In the genomic region with DNA sequence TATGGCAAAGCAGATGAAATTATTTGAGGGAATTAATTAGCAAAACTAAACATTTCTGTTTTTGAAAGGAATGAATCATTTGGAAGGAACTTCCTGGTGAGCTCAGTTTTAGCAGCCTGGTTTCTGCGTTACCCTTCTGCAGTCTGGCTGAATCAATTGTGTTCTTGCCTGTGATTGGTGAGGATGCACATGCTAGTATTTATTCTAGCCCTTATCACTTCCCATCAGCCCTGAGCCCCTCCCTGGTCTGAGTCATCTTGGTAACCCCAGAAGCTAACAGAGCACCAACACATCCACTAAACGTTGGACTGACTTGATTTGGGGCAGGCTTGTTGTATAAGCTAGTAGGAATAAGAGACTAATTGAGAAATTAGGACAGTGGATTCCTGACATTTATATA, we compare ENCODE assay signal across 8 cellular contexts. TPM values are rescaled to one million over a fixed set of nuclear protein-coding genes. Genes with fewer than 3 reads are reported as not detected.
DNase-seq lines count a peak whose midpoint lies in the region; ATAC-seq and TF ChIP-seq lines count a peak whose summit lies in the region.

No MANE protein-coding gene starts in this region.

- no peak overlapping the region for H2AFZ ChIP-seq in H9 (ENCODE audit: low read length)

- H3K27ac ChIP-seq in skin epidermis (peak overlapping the region in 13 of 21 experiments; percentile 29 to 77 (median 62)), H9 (ENCODE audit: insufficient read length, low read depth, low read length) (no peak overlapping the region)

- H3K27me3 Mint-ChIP-seq in Calu3 (ENCODE audit: unreplicated experiment) (no peaks in the 10 kb centered on the region), H9 (ENCODE audit: low read depth) (no peaks in the 10 kb centered on the region)
- no peaks in the 10 kb centered on the region for H3K27me3 Mint-ChIP-seq in activated T-cell treated with anti-CD3 and anti-CD28 coated beads, Interleukin-2, amount 50 U/mL, for 4 hours (ENCODE audit: low read depth)

- no peak overlapping the region for H4K91ac ChIP-seq in H9 (ENCODE audit: insufficient read length, low read depth, low read length)

- in situ Hi-C loops in GM13977 (cut with MboI; ENCODE audit: low pct_unique_long_range_greater_than_20kb, low sequenced_read_pairs, unreplicated experiment), result no loop called here

- no peak overlapping the region for H2BK120ac ChIP-seq in H9 (ENCODE audit: low read depth, low read length, poor library complexity, severe bottlenecking)

- peak overlapping the region; percentile 46 for H3K4me3 Mint-ChIP-seq in Calu3 (ENCODE audit: low read depth, unreplicated experiment)
- H3K4me3 Mint-ChIP-seq in activated T-cell treated with anti-CD3 and anti-CD28 coated beads, Interleukin-2, amount 50 U/mL, for 4 hours, result no peak overlapping the region
- H3K4me3 Mint-ChIP-seq in H9, result no peak overlapping the region

- no peaks in the 10 kb centered on the region for H4K20me1 ChIP-seq in H9 (ENCODE audit: control insufficient read depth, insufficient read depth, insufficient read length)

- no peak overlapping the region for H3K14ac ChIP-seq in H9 (ENCODE audit: insufficient read depth, low read length)

- DNase-seq in Calu3 (peak; percentile 79), M059J (ENCODE audit: low read depth) (peak; percentile 100), fibroblast of villous mesenchyme (ENCODE audit: low read depth) (peak; percentile 96), H9 (no peak), GM13977 (ENCODE audit: low spot score) (no peak)
- DNase-seq in activated T-cell treated with anti-CD3 and anti-CD28 coated beads, Interleukin-2, amount 50 U/mL, for 4 hours, result peak; percentile 19

- no CpG with 5 or more reads among the region's 2 CpGs for WGBS in H9 (ENCODE audit: extremely low coverage, insufficient read length, low lambda C conversion rate)

- CTCF ChIA-PET in Calu3 (lab: Charles Lee), result interaction anchor here (0.7 to 1.2 kb wide), 5 partner anchors 9 to 76 kb away, joined by 3 to 6 read pairs (median 4); no protein-coding TSS in a partner anchor

- no peak overlapping the region for H2BK15ac ChIP-seq in H9 (ENCODE audit: low read depth, low read length)

- H2AK5ac ChIP-seq in H9 (ENCODE audit: insufficient read length, low read length), result no peak overlapping the region

- H3K4ac ChIP-seq in H9 (ENCODE audit: low read depth, low read length), result no peak overlapping the region

- H3K23me2 ChIP-seq in H9 (ENCODE audit: insufficient read length, low read depth, low read length, poor library complexity, severe bottlenecking), result no peaks in the 10 kb centered on the region

- H3K27ac Mint-ChIP-seq in Calu3 (ENCODE audit: unreplicated experiment) (peak overlapping the region; percentile 93), H9 (no peak overlapping the region)

- peaks cover 39% of the 10 kb centered on the region for H3K36me3 Mint-ChIP-seq in Calu3 (ENCODE audit: insufficient read depth, unreplicated experiment)
- no peaks in the 10 kb centered on the region for H3K36me3 Mint-ChIP-seq in activated T-cell treated with anti-CD3 and anti-CD28 coated beads, Interleukin-2, amount 50 U/mL, for 4 hours (ENCODE audit: insufficient read depth)
- H3K36me3 Mint-ChIP-seq in H9 (ENCODE audit: insufficient read depth in 1 of 3, low read depth in 3 of 3), result peaks cover 2 to 23% (median 14%) of the 10 kb centered on the region in 3 experiments; a peak in 6 of 7 replicates

- no peak overlapping the region for H2BK20ac ChIP-seq in H9 (ENCODE audit: low read depth, low read length, poor library complexity, severe bottlenecking)

- no peaks in the 10 kb centered on the region for H3K9me3 ChIP-seq in H9 (ENCODE audit: control insufficient read depth, low read depth, low read length)

- no peak overlapping the region for H3T11ph ChIP-seq in H9 (ENCODE audit: low read length)

- H2BK12ac ChIP-seq in H9 (ENCODE audit: insufficient read length, low read depth, low read length), result no peak overlapping the region

- H3K9ac ChIP-seq in H9 (ENCODE audit: extremely low read depth, insufficient read length, low read length), result no peak overlapping the region

- H3K79me2 ChIP-seq in H9 (ENCODE audit: insufficient read depth, low read length), result peaks cover 14% of the 10 kb centered on the region; the same call in 1 of the 2 replicates

- H3K27me3 ChIP-seq in H9 (ENCODE audit: insufficient read depth, low read length), result no peaks in the 10 kb centered on the region

- H3K79me1 ChIP-seq in H9 (ENCODE audit: insufficient read depth, low read depth, low read length, poor library complexity, severe bottlenecking), result peaks cover 7% of the 10 kb centered on the region

- H3K4me2 ChIP-seq in H9 (ENCODE audit: insufficient read depth, insufficient read length, low read length), result no peak overlapping the region

- intact Hi-C loops in Calu3 (cut with micrococcal nuclease; ENCODE audit: unreplicated experiment), result loop anchor here (5.0 kb wide), 1 partner anchor 58 kb away; no protein-coding TSS in a partner anchor

- H2BK5ac ChIP-seq in H9 (ENCODE audit: insufficient read length, low read length), result no peak overlapping the region

- H3K9me3 Mint-ChIP-seq in Calu3 (ENCODE audit: low read depth, unreplicated experiment), result no peaks in the 10 kb centered on the region
- H3K9me3 Mint-ChIP-seq in activated T-cell treated with anti-CD3 and anti-CD28 coated beads, Interleukin-2, amount 50 U/mL, for 4 hours, result no peaks in the 10 kb centered on the region
- H3K9me3 Mint-ChIP-seq in H9, result no peaks in the 10 kb centered on the region

- no peak overlapping the region for H4K8ac ChIP-seq in H9 (replicated peaks; ENCODE audit: insufficient read length, low read depth, low read length)

- H3K56ac ChIP-seq in H9 (ENCODE audit: insufficient read length, low read depth, low read length), result no peak overlapping the region

- H3K4me1 Mint-ChIP-seq in Calu3 (ENCODE audit: low read depth, unreplicated experiment) (peaks cover 54% of the 10 kb centered on the region), H9 (peaks cover 16 to 35% of the 10 kb centered on the region in 2 experiments)
- H3K4me1 Mint-ChIP-seq in activated T-cell treated with anti-CD3 and anti-CD28 coated beads, Interleukin-2, amount 50 U/mL, for 4 hours (ENCODE audit: low read depth), result peaks cover 42% of the 10 kb centered on the region

- no peak overlapping the region for H3K4me3 ChIP-seq in fibroblast of villous mesenchyme (ENCODE audit: low read depth, low read length)
- no peak overlapping the region for H3K4me3 ChIP-seq in skin epidermis

- no peak overlapping the region for H3K18ac ChIP-seq in H9 (ENCODE audit: insufficient read length, low read depth, low read length)

- no peak for TF ChIP-seq CTCF in Calu3 (IDR thresholded peaks at IDR 0.05; ENCODE audit: unreplicated experiment)
- TF ChIP-seq CTCF in fibroblast of villous mesenchyme (IDR thresholded peaks at IDR 0.05; ENCODE audit: insufficient read depth, low read depth, low read length), result no peak
- TF ChIP-seq CTCF in H9 (conservative IDR thresholded peaks at IDR 0.05), result no peak
- no peak for TF ChIP-seq CTCF in GM13977 (IDR thresholded peaks at IDR 0.05; ENCODE audit: extremely low read depth, insufficient read depth, missing control alignments)

- peak; percentile 92 to 95 for ATAC-seq in activated T-cell treated with anti-CD3 and anti-CD28 coated beads, Interleukin-2, amount 50 U/mL, for 4 hours
- ATAC-seq in GM21717 (IDR thresholded peaks at IDR 0.05; ENCODE audit: unreplicated experiment), result no peak

- BruUV-seq in Calu3 (replicated peaks; lab: Mats Ljungman, UMichigan), result no TSS peak

- peaks cover 12% of the 10 kb centered on the region for H3K4me1 ChIP-seq in H9 (ENCODE audit: insufficient read depth, low read length)

- H4K5ac ChIP-seq in H9 (ENCODE audit: insufficient read length, low read depth, low read length), result no peak overlapping the region

- H3K23ac ChIP-seq in H9 (ENCODE audit: insufficient read length, low read depth, low read length), result no peak overlapping the region

RNA-seq across cellular contexts. Expression of a gene that starts 6.6 kb away (rescaled TPM):
- total RNA-seq in Calu3 (2022) (139 and 160 TPM in 2 replicates), fibroblast of villous mesenchyme (15.1 and 18.1 TPM in 2 replicates), H9 (2021) (130 and 133 TPM in 2 replicates)
- total RNA-seq in M059J (2014; rRNA removed; shearing (Covaris generic)), result 58.9 and 73.7 TPM in 2 replicates
- 1 to 10 TPM; 3.1 to 5.8 (median 4.1) TPM for total RNA-seq in activated T-cell treated with anti-CD3 and anti-CD28 coated beads, Interleukin-2, amount 50 U/mL, for 4 hours

Comparison
In these comparisons a context has a peak if more than half of its experiments do, and no peak if none do; other contexts are left out.
1. DNase-seq: peak in Calu3 (single experiment), M059J (single experiment), activated T-cell treated with anti-CD3 and anti-CD28 coated beads, Interleukin-2, amount 50 U/mL, for 4 hours (single experiment) and fibroblast of villous mesenchyme (single experiment); none in H9 (single experiment) and GM13977 (single experiment).